In the genomic region with DNA sequence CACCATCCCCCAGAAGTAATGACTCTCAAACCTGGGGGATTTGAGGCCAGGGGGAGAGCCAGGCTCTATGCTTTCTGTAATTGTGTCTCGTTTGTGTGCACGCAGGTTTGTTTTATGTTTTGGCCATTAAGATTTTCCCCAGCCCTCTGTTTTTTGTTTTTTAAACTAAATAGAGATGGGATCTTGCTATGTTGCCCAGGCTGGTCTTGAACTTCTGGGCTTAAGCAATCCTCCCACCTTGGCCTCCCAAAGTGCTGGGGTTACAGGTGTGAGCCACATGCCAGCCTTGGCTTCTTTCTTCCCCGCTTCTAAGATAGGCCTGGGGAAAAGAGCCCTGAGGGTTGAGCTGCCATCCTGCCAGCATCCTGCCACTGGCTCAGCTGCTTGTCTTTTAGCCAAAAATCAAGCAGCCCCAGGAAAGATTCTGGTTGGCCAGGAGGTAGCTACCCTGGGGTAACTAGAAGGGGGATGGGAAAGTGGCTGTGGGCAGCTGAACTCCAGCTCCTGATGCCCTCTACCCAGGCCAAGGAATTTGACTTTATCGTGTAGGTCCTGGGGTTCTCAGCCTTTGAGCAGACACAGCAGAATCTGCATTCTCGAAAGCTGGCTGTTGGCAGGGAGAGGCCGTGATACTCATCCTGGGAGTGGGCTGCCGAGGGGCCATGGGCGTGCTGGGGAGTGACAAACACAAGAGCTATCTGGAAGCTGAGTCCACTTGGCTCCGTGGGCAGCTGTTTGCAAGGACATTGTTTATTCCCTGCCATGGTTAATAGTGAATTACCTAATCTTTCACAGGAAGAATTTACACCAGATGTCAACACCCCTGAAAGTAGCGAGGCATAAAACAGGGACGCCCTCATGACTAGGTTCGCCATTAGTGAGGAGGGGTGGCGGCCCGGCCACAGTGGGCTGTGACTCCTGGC, we compare ENCODE assay signal across 1 cellular context.
TF ChIP-seq lines count a peak whose summit lies in the region.

No MANE protein-coding gene starts in this region.

TF ChIP-seq in HEK293, 187 proteins besides CTCF, POLR2A, EP300 and RAD21 (continued from another document):
- TF ChIP-seq ZNF513 (tag by site-specific recombination; IDR thresholded peaks at IDR 0.05) (no peak), ZFHX2 (tag by site-specific recombination; conservative IDR thresholded peaks at IDR 0.05) (0 out of 2 replicates have a peak, but pooled peaks have one; percentile 7), ZNF366 (tag by site-specific recombination; conservative IDR thresholded peaks at IDR 0.05) (no peak)
